11 cellular contexts compared by ENCODE assay signal in the genomic region with DNA sequence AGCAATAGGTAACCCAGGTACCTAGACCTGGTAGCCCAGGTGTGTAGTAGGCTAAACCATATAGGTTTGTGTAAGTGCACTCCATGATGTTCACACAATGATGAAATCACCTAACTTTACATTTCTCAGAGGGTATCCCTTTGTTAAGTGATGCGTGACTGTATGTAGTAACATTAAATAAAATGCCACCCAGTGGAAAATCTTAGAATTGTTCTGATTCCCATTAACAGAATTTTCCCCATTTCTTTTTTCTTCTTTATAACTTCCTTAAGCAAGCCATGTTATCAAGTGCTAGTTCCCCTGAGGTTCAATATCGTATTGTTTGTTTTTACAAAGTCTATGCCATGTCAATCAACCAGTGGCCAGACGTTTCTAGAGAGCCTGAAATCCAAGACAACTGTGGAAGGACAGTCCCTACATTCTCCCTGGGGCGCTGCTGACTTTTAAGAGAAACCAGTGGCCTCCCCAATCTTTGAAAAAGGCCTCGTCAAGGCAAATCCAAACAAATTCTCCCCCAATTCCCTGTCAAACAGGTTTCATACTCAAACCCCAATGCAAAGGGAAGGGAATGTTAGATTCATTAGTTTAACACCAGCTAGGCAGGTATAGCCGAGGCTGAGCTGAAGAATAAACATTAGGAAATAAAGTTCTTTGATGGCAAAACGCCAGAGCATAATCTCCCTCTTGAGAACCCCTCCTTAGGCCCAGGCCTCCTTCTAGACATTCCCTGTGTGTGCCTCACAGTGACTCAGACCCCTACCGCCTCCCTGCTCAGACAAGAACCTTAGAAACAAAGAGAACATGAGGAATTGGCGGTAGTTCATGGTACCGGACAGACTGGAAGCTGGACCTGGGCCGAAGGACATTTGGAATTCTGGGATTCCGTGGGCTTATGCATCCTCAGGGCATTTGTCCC.
DNase-seq lines count a peak whose midpoint lies in the region; ATAC-seq, FAIRE-seq and TF ChIP-seq lines count a peak whose summit lies in the region.
"Had no signal": no experiment of that assay in that cellular context is flagged by ENCODE, and none has a peak within 500 bp of the region (broad histone marks: within the 10 kb centered on the region; RNA-seq: fewer than 3 reads in every experiment).

No MANE protein-coding gene starts in this region.

- H3K9ac ChIP-seq in Karpas-422 (ENCODE audit: low read length) = no peak overlapping the region

- TF ChIP-seq CTCF in bronchial epithelial cell (IDR thresholded peaks at IDR 0.05; ENCODE audit: insufficient read depth, low read length, severe bottlenecking) (no peak), mucosa of descending colon (IDR thresholded peaks at IDR 0.05) (no peak)

- H3K4me2 ChIP-seq in Karpas-422 (ENCODE audit: low read depth, low read length, poor library complexity, severe bottlenecking) = no peak overlapping the region

- no peaks in the 10 kb centered on the region for H3K36me3 ChIP-seq in Karpas-422 (ENCODE audit: insufficient read depth, low read length)
- no peaks in the 10 kb centered on the region for H3K36me3 ChIP-seq in bronchial epithelial cell (ENCODE audit: control insufficient read depth, insufficient read depth, low read length)
- H3K36me3 ChIP-seq in mucosa of descending colon (ENCODE audit: low read depth) = no peaks in the 10 kb centered on the region

- H2AFZ ChIP-seq in Karpas-422 (ENCODE audit: low read length) = no peak overlapping the region

- no peak overlapping the region for H3K27ac ChIP-seq in Karpas-422 (ENCODE audit: low read length)
- H3K27ac ChIP-seq in substantia nigra (ENCODE audit: low read depth, low read length, poor library complexity, severe bottlenecking) = no peak overlapping the region

- peak; percentile 95 for FAIRE-seq in bronchial epithelial cell (lab: Jason Lieb, UNC)

- peaks cover 12% of the 10 kb centered on the region for H3K4me1 ChIP-seq in Karpas-422 (ENCODE audit: low read length)
- no peaks in the 10 kb centered on the region for H3K4me1 ChIP-seq in mucosa of descending colon (ENCODE audit: low read depth)

- no peaks in the 10 kb centered on the region for H3K79me2 ChIP-seq in Karpas-422 (ENCODE audit: low read length)

- H3K9me2 ChIP-seq in Karpas-422 (replicated peaks; ENCODE audit: insufficient read depth, low read length) = no peaks in the 10 kb centered on the region

- H3K9me3 ChIP-seq in Karpas-422 (ENCODE audit: low read length) (no peaks in the 10 kb centered on the region), mucosa of descending colon (no peaks in the 10 kb centered on the region)

- intact Hi-C loops in mucosa of descending colon (cut with DNase I, micrococcal nuclease) = loop anchor here in 1 of 2 donors (10.0 kb wide), 1 partner anchor 195 kb away; a partner anchor contains a TSS
- intact Hi-C loops in posterior vena cava (cut with DNase I) = loop anchor here (10.0 kb wide), 2 partner anchors 195 to 585 kb away; a partner anchor contains a TSS

- no peaks in the 10 kb centered on the region for H4K20me1 ChIP-seq in Karpas-422 (ENCODE audit: insufficient read depth, low read depth, low read length)

- H3K4me3 ChIP-seq in Karpas-422 (ENCODE audit: low read length) (no peak overlapping the region), bronchial epithelial cell (ENCODE audit: low read depth, low read length) (no peak overlapping the region), mucosa of descending colon (no peak overlapping the region)

- peak; percentile 32 for DNase-seq in AG20443 (ENCODE audit: low spot score)
- peak; percentile 45 for DNase-seq in Karpas-422
- peak; percentile 97 for DNase-seq in bronchial epithelial cell (ENCODE audit: low read depth)
- DNase-seq in mucosa of descending colon = no peak
- DNase-seq in T-helper 9 cell = no peak
- DNase-seq in substantia nigra (lab: John Stamatoyannopoulos, UW) = no peak
- no peak for DNase-seq in posterior vena cava (ENCODE audit: low spot score)
- DNase-seq in HuH-7.5 (ENCODE audit: low spot score) = no peak
- DNase-seq: activated T-cell treated with anti-CD3 and anti-CD28 coated beads, Interleukin-2, amount 50 U/mL, for 1 hour; NCI-H1930; stimulated activated CD4-positive, alpha-beta T cell treated with anti-CD3 and anti-CD28 coated beads, Interleukin-12 subunit alpha, Interleukin-12 subunit beta, amount 100 ng/mL, for 4 hours had no signal

- H3K27me3 ChIP-seq in Karpas-422 (ENCODE audit: low read length) (peaks cover 2% of the 10 kb centered on the region; the same call in 1 of the 2 replicates), bronchial epithelial cell (ENCODE audit: control insufficient read depth, insufficient read depth, low read length) (no peaks in the 10 kb centered on the region)

- peak; percentile 17 for ATAC-seq in mucosa of descending colon

Comparison
In these comparisons a context has a peak if more than half of its experiments do, and no peak if none do; other contexts are left out.
1. DNase-seq: peak in AG20443 (single experiment), Karpas-422 (single experiment) and bronchial epithelial cell (single experiment); none in mucosa of descending colon (0 of 3), T-helper 9 cell (single experiment), substantia nigra (0 of 49), posterior vena cava (single experiment) and HuH-7.5 (single experiment).